12 cellular contexts compared by ENCODE assay signal in the genomic region with DNA sequence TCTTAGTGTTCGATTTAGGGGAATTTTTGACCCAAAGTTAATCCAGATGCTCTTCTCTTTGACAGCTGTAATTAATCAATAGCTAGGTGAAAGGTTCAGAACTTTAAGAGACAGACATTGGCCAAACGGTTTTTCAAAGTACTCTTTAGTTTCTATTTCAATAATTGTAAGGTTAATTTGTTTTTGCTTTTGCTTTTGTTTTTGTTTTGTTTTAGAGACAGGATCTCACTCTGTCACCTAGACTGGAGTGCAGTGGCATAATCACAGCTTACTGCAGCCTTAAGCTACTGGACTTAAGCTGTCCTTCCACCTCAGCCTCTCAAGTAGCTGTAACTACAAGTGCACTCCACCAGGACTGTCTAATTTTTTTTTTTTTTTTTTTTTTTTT. TPM values are rescaled to one million over a fixed set of nuclear protein-coding genes. Genes with fewer than 3 reads are reported as not detected.
DNase-seq lines count a peak whose midpoint lies in the region; ATAC-seq, FAIRE-seq and TF ChIP-seq lines count a peak whose summit lies in the region.
"Had no signal": no experiment of that assay in that cellular context is flagged by ENCODE, and none has a peak within 500 bp of the region (broad histone marks: within the 10 kb centered on the region; RNA-seq: fewer than 3 reads in every experiment).

No MANE protein-coding gene starts in this region.

- H3K9me3 Mint-ChIP-seq in glutamatergic neuron (ENCODE audit: unreplicated experiment) (no peaks in the 10 kb centered on the region), endothelial cell (ENCODE audit: unreplicated experiment) (no peaks in the 10 kb centered on the region)
- H3K9me3 Mint-ChIP-seq: stimulated activated naive CD8-positive, alpha-beta T cell treated with anti-CD3 and anti-CD28 coated beads, Interleukin-15, amount 100 ng/mL, for 72 hours had no signal

- FAIRE-seq in GM18507 (lab: Jason Lieb, UNC): peak; percentile 81
- FAIRE-seq: GM12891 had no signal

- H3K36me3 ChIP-seq in KOPT-K1 (ENCODE audit: insufficient read depth, low read length): no peaks in the 10 kb centered on the region

- no peaks in the 10 kb centered on the region for H3K36me3 Mint-ChIP-seq in glutamatergic neuron (ENCODE audit: unreplicated experiment)
- H3K36me3 Mint-ChIP-seq in endothelial cell (ENCODE audit: low read depth, unreplicated experiment): no peaks in the 10 kb centered on the region

- H3K4me1 Mint-ChIP-seq in glutamatergic neuron (ENCODE audit: low read depth, unreplicated experiment): no peaks in the 10 kb centered on the region
- no peaks in the 10 kb centered on the region for H3K4me1 Mint-ChIP-seq in endothelial cell (ENCODE audit: unreplicated experiment)
- H3K4me1 Mint-ChIP-seq: stimulated activated naive CD8-positive, alpha-beta T cell treated with anti-CD3 and anti-CD28 coated beads, Interleukin-15, amount 100 ng/mL, for 72 hours had no signal

- no peak for DNase-seq in GM18507 (ENCODE audit: extremely low spot score, insufficient read length, low read depth)
- no peak for DNase-seq in glutamatergic neuron
- DNase-seq in stimulated activated naive CD8-positive, alpha-beta T cell treated with anti-CD3 and anti-CD28 coated beads, Interleukin-15, Interleukin-2, amounts not matched to agents 100 U/mL and 50 U/mL, for 24 hours: no peak
- DNase-seq in endothelial cell (ENCODE audit: low spot score): no peak
- no peak for DNase-seq in NCI-H2029 treated with DMSO at 0.1 percent for 48 hours (lab: John Stamatoyannopoulos, UW)
- DNase-seq: activated CD4-positive, CD25-positive, alpha-beta regulatory T cell; NCI-H2081; stimulated activated naive CD8-positive, alpha-beta T cell treated with anti-CD3 and anti-CD28 coated beads, Interleukin-15, amount 100 ng/mL, for 72 hours had no signal

- no peaks in the 10 kb centered on the region for H3K9me3 ChIP-seq in KOPT-K1 (ENCODE audit: insufficient read depth, low read length, poor library complexity, severe bottlenecking)

- no peak for TF ChIP-seq CTCF in glutamatergic neuron (IDR thresholded peaks at IDR 0.05; ENCODE audit: partially characterized antibody, unreplicated experiment)
- no peak for TF ChIP-seq CTCF in endothelial cell (IDR thresholded peaks at IDR 0.05; ENCODE audit: unreplicated experiment)

- ATAC-seq in GM19397 (IDR thresholded peaks at IDR 0.05; ENCODE audit: unreplicated experiment): peak; percentile 76
- peak; percentile 72 for ATAC-seq in HG02870 (IDR thresholded peaks at IDR 0.05; ENCODE audit: unreplicated experiment)
- no peak for ATAC-seq in stimulated activated naive CD8-positive, alpha-beta T cell treated with anti-CD3 and anti-CD28 coated beads, Interleukin-15, Interleukin-2, amounts not matched to agents 100 U/mL and 50 U/mL, for 24 hours
- ATAC-seq: stimulated activated naive CD8-positive, alpha-beta T cell treated with anti-CD3 and anti-CD28 coated beads, Interleukin-15, amount 100 ng/mL, for 72 hours had no signal

- no peaks in the 10 kb centered on the region for H3K27me3 Mint-ChIP-seq in glutamatergic neuron (ENCODE audit: unreplicated experiment)
- H3K27me3 Mint-ChIP-seq in endothelial cell (ENCODE audit: unreplicated experiment): no peaks in the 10 kb centered on the region
- H3K27me3 Mint-ChIP-seq: stimulated activated naive CD8-positive, alpha-beta T cell treated with anti-CD3 and anti-CD28 coated beads, Interleukin-15, amount 100 ng/mL, for 72 hours had no signal

- H3K4me3 Mint-ChIP-seq in glutamatergic neuron (ENCODE audit: unreplicated experiment) (no peak overlapping the region), endothelial cell (ENCODE audit: unreplicated experiment) (no peak overlapping the region)
- H3K4me3 Mint-ChIP-seq: stimulated activated naive CD8-positive, alpha-beta T cell treated with anti-CD3 and anti-CD28 coated beads, Interleukin-15, amount 100 ng/mL, for 72 hours had no signal

- H3K27ac ChIP-seq in KOPT-K1 (ENCODE audit: low read depth, low read length, poor library complexity, severe bottlenecking): peak overlapping the region; percentile 23

- no peak overlapping the region for H3K27ac Mint-ChIP-seq in glutamatergic neuron (ENCODE audit: unreplicated experiment)
- no peak overlapping the region for H3K27ac Mint-ChIP-seq in endothelial cell (ENCODE audit: unreplicated experiment)
- H3K27ac Mint-ChIP-seq: stimulated activated naive CD8-positive, alpha-beta T cell treated with anti-CD3 and anti-CD28 coated beads, Interleukin-15, amount 100 ng/mL, for 72 hours had no signal

RNA-seq across cellular contexts. Expression of gene SP4, which starts 44.1 kb away (rescaled TPM):
- total RNA-seq in glutamatergic neuron (ENCODE audit: unreplicated experiment) (13.2 TPM), endothelial cell (ENCODE audit: unreplicated experiment) (9.3 TPM)
